8 cellular contexts compared by ENCODE assay signal in the genomic region with DNA sequence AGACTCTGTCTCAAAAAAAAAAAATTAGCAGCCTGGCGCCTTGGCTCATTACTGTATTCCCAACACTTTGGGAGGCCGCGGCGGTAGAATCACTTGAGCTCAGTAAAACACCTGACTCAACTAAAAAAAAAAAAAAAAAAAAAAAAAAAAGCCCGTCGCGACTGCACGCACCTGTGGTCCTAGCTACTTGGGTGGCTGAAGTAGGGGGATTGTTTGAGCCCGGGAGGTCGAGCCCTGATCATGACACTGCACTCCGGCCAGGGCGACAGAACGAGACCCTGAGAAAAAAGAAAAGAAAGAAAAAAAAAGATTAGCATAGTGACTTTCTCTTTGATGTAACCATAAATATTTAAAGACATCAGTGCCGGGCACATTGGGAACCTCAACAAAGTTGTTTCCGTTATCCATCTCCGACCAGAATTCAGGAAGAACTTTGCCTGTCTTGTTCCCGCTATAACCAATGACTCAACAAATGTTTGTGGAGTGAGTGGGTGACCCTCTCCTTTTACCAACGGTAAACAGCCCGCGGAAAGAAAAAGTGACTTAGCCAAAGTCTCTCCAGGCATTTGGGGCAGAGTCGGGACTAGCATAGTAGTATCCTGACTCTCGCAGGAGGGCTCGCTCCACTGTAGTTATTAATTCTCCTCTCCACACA. TPM values are rescaled to one million over a fixed set of nuclear protein-coding genes. Genes with fewer than 3 reads are reported as not detected.
DNase-seq lines count a peak whose midpoint lies in the region; ATAC-seq and TF ChIP-seq lines count a peak whose summit lies in the region.

No MANE protein-coding gene starts in this region.

- intact Hi-C loops in transverse colon (cut with DNase I; ENCODE audit: low total_unique reads), result loop anchor here (1.0 kb wide), 1 partner anchor 37 kb away; a partner anchor contains a TSS

- H4K91ac ChIP-seq in mesenchymal stem cell (ENCODE audit: low read length), result no peak overlapping the region

- H3K4me3 ChIP-seq in BE2C (ENCODE audit: low read depth, low read length) (peak overlapping the region; percentile 98), duodenal mucosa (ENCODE audit: low read depth in 1 of 2, low read length in 2 of 2) (peak overlapping the region; percentile 88 to 96), mesenchymal stem cell (ENCODE audit: insufficient read depth in 1 of 2, low read depth in 1 of 2, low read length in 2 of 2) (peak overlapping the region; percentile 77 to 88), transverse colon (peak overlapping the region; percentile 40 to 94 (median 62))

- H3K27ac ChIP-seq in duodenal mucosa (ENCODE audit: low read depth, low read length) (peak overlapping the region; percentile 45), mesenchymal stem cell (ENCODE audit: low read length, poor library complexity, severe bottlenecking) (peak overlapping the region; percentile 94), transverse colon (peak overlapping the region; percentile 76 to 95 (median 90))

- no peak overlapping the region for H2BK5ac ChIP-seq in mesenchymal stem cell (ENCODE audit: low read depth, low read length, poor library complexity, severe bottlenecking)

- H2BK15ac ChIP-seq in mesenchymal stem cell (ENCODE audit: low read depth, poor library complexity, severe bottlenecking), result no peak overlapping the region

- H3K4me1 ChIP-seq in BE2C (no peaks in the 10 kb centered on the region), duodenal mucosa (ENCODE audit: control insufficient read depth in 1 of 2, insufficient read depth in 2 of 2, low read length in 2 of 2) (peaks cover 12 to 16% of the 10 kb centered on the region in 2 donors), mesenchymal stem cell (ENCODE audit: control insufficient read depth, insufficient read depth, low read depth, low read length) (peaks cover 14% of the 10 kb centered on the region), transverse colon (peaks cover 15 to 41% (median 22%) of the 10 kb centered on the region in 4 donors)

- TF ChIP-seq CTCF in BE2C (IDR thresholded peaks at IDR 0.05; ENCODE audit: low read depth, low read length) (no peak), transverse colon (IDR thresholded peaks at IDR 0.05) (no peak)

- H3K4me1 Mint-ChIP-seq in T-helper 17 cell, result peaks cover 18% of the 10 kb centered on the region

- TF ChIP-seq EP300 in transverse colon (IDR thresholded peaks at IDR 0.05; ENCODE audit: low read depth), result no peak

- in situ Hi-C loops in transverse colon (cut with MboI; ENCODE audit: low pct_ligation_motif_present in 1 of 4, low pct_unique_long_range_greater_than_20kb in 1 of 4, low sequenced_read_pairs in 3 of 4), result no loop called here

- peak overlapping the region; percentile 70 for H4K8ac ChIP-seq in mesenchymal stem cell (ENCODE audit: low read length)

- H3K27me3 ChIP-seq in BE2C, result no peaks in the 10 kb centered on the region
- H3K27me3 ChIP-seq in duodenal mucosa (ENCODE audit: control insufficient read depth in 1 of 2, insufficient read depth in 2 of 2, low read length in 2 of 2), result no peaks in the 10 kb centered on the region
- H3K27me3 ChIP-seq in mesenchymal stem cell (ENCODE audit: control insufficient read depth in 1 of 2, insufficient read depth in 1 of 2, low read length in 2 of 2), result no peaks in the 10 kb centered on the region
- H3K27me3 ChIP-seq in transverse colon, result no peaks in the 10 kb centered on the region

- H3K23ac ChIP-seq in mesenchymal stem cell (ENCODE audit: low read length in 2 of 2), result no peak overlapping the region

- no peaks in the 10 kb centered on the region for H3K27me3 Mint-ChIP-seq in T-helper 17 cell

- H3K9ac ChIP-seq in duodenal mucosa (ENCODE audit: low read depth in 1 of 2, low read length in 2 of 2) (peak overlapping the region; percentile 48 to 93), mesenchymal stem cell (ENCODE audit: low read length) (peak overlapping the region; percentile 98)

- no peak overlapping the region for H3K14ac ChIP-seq in mesenchymal stem cell (ENCODE audit: low read length in 2 of 2)

- H3K36me3 ChIP-seq in BE2C, result peaks cover 16% of the 10 kb centered on the region
- H3K36me3 ChIP-seq in duodenal mucosa (ENCODE audit: control insufficient read depth in 1 of 2, insufficient read depth in 2 of 2, low read length in 2 of 2), result peaks cover 6 to 16% of the 10 kb centered on the region in 2 donors
- peaks cover 9 to 21% of the 10 kb centered on the region in 2 experiments for H3K36me3 ChIP-seq in mesenchymal stem cell (ENCODE audit: control insufficient read depth in 1 of 2, insufficient read depth in 2 of 2, low read depth in 1 of 2, low read length in 2 of 2)
- peaks cover 0 to 6% (median 0%) of the 10 kb centered on the region in 4 donors for H3K36me3 ChIP-seq in transverse colon

- H3K36me3 Mint-ChIP-seq in T-helper 17 cell (ENCODE audit: low read depth), result no peaks in the 10 kb centered on the region

- peak overlapping the region; percentile 96 for H3K4me3 Mint-ChIP-seq in T-helper 17 cell

- H3K9me3 ChIP-seq in BE2C (no peaks in the 10 kb centered on the region), T-helper 17 cell (ENCODE audit: control insufficient read depth, low read length, poor library complexity, severe bottlenecking) (no peaks in the 10 kb centered on the region), duodenal mucosa (ENCODE audit: control insufficient read depth in 1 of 2, low read length in 2 of 2) (no peaks in the 10 kb centered on the region), mesenchymal stem cell (ENCODE audit: control insufficient read depth, low read length) (no peaks in the 10 kb centered on the region), transverse colon (no peaks in the 10 kb centered on the region)

- no peak overlapping the region for H2AK5ac ChIP-seq in mesenchymal stem cell (ENCODE audit: low read length, severe bottlenecking)

- TF ChIP-seq POLR2A in transverse colon (IDR thresholded peaks at IDR 0.05), result no peak

- peak overlapping the region; percentile 98 for H3K4me2 ChIP-seq in mesenchymal stem cell (ENCODE audit: low read length, poor library complexity, severe bottlenecking)

- peak overlapping the region in 1 of 2 experiments; percentile 51 for H3K4ac ChIP-seq in mesenchymal stem cell (ENCODE audit: low read depth in 1 of 2, low read length in 2 of 2)

- peak overlapping the region; percentile 63 for H2AFZ ChIP-seq in mesenchymal stem cell (ENCODE audit: low read depth, low read length)

- no peak overlapping the region for H2BK12ac ChIP-seq in mesenchymal stem cell (ENCODE audit: low read length in 2 of 2)

- H2BK120ac ChIP-seq in mesenchymal stem cell (ENCODE audit: low read depth, low read length), result no peak overlapping the region

- peak overlapping the region; percentile 98 for H3K27ac Mint-ChIP-seq in T-helper 17 cell

- no peaks in the 10 kb centered on the region for H3K79me1 ChIP-seq in mesenchymal stem cell (replicated peaks; ENCODE audit: low read length, poor library complexity, severe bottlenecking)

- WGBS in mesenchymal stem cell, result 2% methylated on average over 13 of the region's 23 CpGs
- WGBS in transverse colon (ENCODE audit: low coverage in 1 of 2), 2 donors, result 2 to 3% methylated on average over 13 to 23 of the region's 23 CpGs

- peak; percentile 46 for ATAC-seq in GM19043 (IDR thresholded peaks at IDR 0.05; ENCODE audit: low read depth, unreplicated experiment)
- ATAC-seq in HG03159 (IDR thresholded peaks at IDR 0.05; ENCODE audit: unreplicated experiment), result peak; percentile 56
- ATAC-seq in T-helper 17 cell, result peak; percentile 66

- H3K18ac ChIP-seq in mesenchymal stem cell (ENCODE audit: low read depth in 1 of 2, low read length in 2 of 2), result peak overlapping the region; percentile 45 to 76

- peak; percentile 28 for DNase-seq in BE2C
- DNase-seq in T-helper 17 cell, result peak in 1 of 3 donors; percentile 13
- DNase-seq in mesenchymal stem cell, result peak; percentile 93
- DNase-seq in transverse colon, result no peak
- DNase-seq in NCI-H524 treated with DMSO at 0.1 percent for 48 hours (lab: John Stamatoyannopoulos, UW), result no peak

RNA-seq across cellular contexts. Expression of a gene that starts 0.6 kb away (rescaled TPM):
- 38.4 TPM for polyA plus RNA-seq in BE2C (2012; ENCODE audit: insufficient read depth, insufficient read length, low read depth)
- total RNA-seq in T-helper 17 cell (10 to 100 TPM; 40.8 to 55.5 TPM), transverse colon (10 to 100 TPM; 11.1 to 25.5 (median 19.4) TPM)
- polyA plus RNA-seq in mesenchymal stem cell (2013, experiment 1 of 2), result 15.8 TPM
- polyA plus RNA-seq in mesenchymal stem cell (2013, experiment 2 of 2), result 15.4 TPM

RNA-seq across cellular contexts. Expression of a gene that starts 36.9 kb away (rescaled TPM):
- polyA plus RNA-seq in BE2C (2012; ENCODE audit: insufficient read depth, insufficient read length, low read depth), result 70.6 TPM
- total RNA-seq in T-helper 17 cell (10 to 100 TPM; 49.6 to 63.5 TPM), transverse colon (10 to 100 TPM; 53.5 to 85.0 (median 56.0) TPM)
- 40.5 TPM for polyA plus RNA-seq in mesenchymal stem cell (2013, experiment 1 of 2)
- 39.6 TPM for polyA plus RNA-seq in mesenchymal stem cell (2013, experiment 2 of 2)

Comparison
In these comparisons a context has a peak if more than half of its experiments do, and no peak if none do; other contexts are left out.
1. DNase-seq: peak in BE2C (single experiment) and mesenchymal stem cell (single experiment); none in transverse colon (single experiment) and NCI-H524 treated with DMSO at 0.1 percent for 48 hours (single experiment).
2. Peak in every context shown above with its lines, with median percentiles within 50 percentile points of each other: H3K4me3 ChIP-seq, ATAC-seq and H3K27ac ChIP-seq.